8 cellular contexts compared by ENCODE assay signal in genomic region chrX:84187501-84188319, GRCh38. TPM values are rescaled to one million over a fixed set of nuclear protein-coding genes. Genes with fewer than 3 reads are reported as not detected.
DNase-seq lines count a peak whose midpoint lies in the region; ATAC-seq and TF ChIP-seq lines count a peak whose summit lies in the region.

RPS6KA6 (minus strand) TSS chrX:84188199; CDS start chrX:84187899, 300 bp downstream.

- in situ Hi-C loops in HAP-1 (cut with MboI; ENCODE audit: low sequenced_read_pairs): no loop called here
- in situ Hi-C loops in mammary epithelial cell (cut with MboI; ENCODE audit: low sequenced_read_pairs in 2 of 2): no loop called here

- no peaks in the 10 kb centered on the region for H3K9me3 ChIP-seq in HAP-1
- H3K9me3 ChIP-seq in mammary epithelial cell (replicated peaks; ENCODE audit: insufficient read depth, low read length): no peaks in the 10 kb centered on the region

- TF ChIP-seq CTCF in mammary epithelial cell (conservative IDR thresholded peaks at IDR 0.05 in 1 of 2, IDR thresholded peaks at IDR 0.05 in 1 of 2; ENCODE audit: extremely low read depth in 1 of 2, insufficient read depth in 1 of 2, low read depth in 1 of 2, low read length in 2 of 2) (no peak), kidney epithelial cell (IDR thresholded peaks at IDR 0.05; ENCODE audit: insufficient read depth, low read length, poor library complexity, severe bottlenecking) (no peak)

- H3K27me3 ChIP-seq in HAP-1 (ENCODE audit: low read depth): no peaks in the 10 kb centered on the region
- H3K27me3 ChIP-seq in mammary epithelial cell (ENCODE audit: insufficient read depth, low read length): no peaks in the 10 kb centered on the region
- H3K27me3 ChIP-seq in kidney epithelial cell (ENCODE audit: control insufficient read depth, insufficient read depth, low read length): no peaks in the 10 kb centered on the region

- H3K27me3 Mint-ChIP-seq in stimulated activated naive B cell treated with anti-CD40 and anti-IgM and Interleukin-4, amounts not matched to agents 10 μg/mL and 1 μg/mL and 100 μg/mL, for 72 hours: peaks cover 4 to 19% of the 10 kb centered on the region in 2 donors

- peaks cover 4 to 5% of the 10 kb centered on the region in 2 donors for H3K9me3 Mint-ChIP-seq in stimulated activated naive B cell treated with anti-CD40 and anti-IgM and Interleukin-4, amounts not matched to agents 10 μg/mL and 1 μg/mL and 100 μg/mL, for 72 hours

- peak within 1 kb of the TSS; percentile 73 to 78 for H3K4me3 Mint-ChIP-seq in stimulated activated naive B cell treated with anti-CD40 and anti-IgM and Interleukin-4, amounts not matched to agents 10 μg/mL and 1 μg/mL and 100 μg/mL, for 72 hours

- no peaks in the 10 kb centered on the region for H4K20me1 ChIP-seq in mammary epithelial cell (ENCODE audit: insufficient read depth, low read length)

- H3K27ac ChIP-seq in mammary epithelial cell (ENCODE audit: insufficient read depth, low read depth, low read length): no peak within 1 kb of the TSS

- H3K9ac ChIP-seq in mammary epithelial cell (ENCODE audit: insufficient read depth, low read length): peak within 1 kb of the TSS; percentile 32

- H2AFZ ChIP-seq in mammary epithelial cell (ENCODE audit: low read depth, low read length): peak within 1 kb of the TSS; percentile 95

- DNase-seq in ELF-1 (ENCODE audit: low read depth, low spot score) (peak; percentile 63), HAP-1 (ENCODE audit: low spot score in 2 of 2) (peak; percentile 51 to 65), NCI-H345 treated with DMSO at 0.1 percent for 48 hours (lab: John Stamatoyannopoulos, UW; ENCODE audit: unreplicated experiment) (peak; percentile 7), mammary epithelial cell (peak; percentile 25), kidney epithelial cell (ENCODE audit: low read depth) (no peak), middle frontal gyrus (ENCODE audit: extremely low spot score, low spot score) (no peak)
- DNase-seq in stimulated activated naive B cell treated with anti-CD40 and anti-IgM and Interleukin-4, amounts not matched to agents 10 μg/mL and 1 μg/mL and 100 μg/mL, for 72 hours: peak; percentile 4

- ATAC-seq in stimulated activated naive B cell treated with anti-CD40 and anti-IgM and Interleukin-4, amounts not matched to agents 10 μg/mL and 1 μg/mL and 100 μg/mL, for 72 hours (replicated peaks): peak; percentile 62 to 66
- ATAC-seq in GM21447 (IDR thresholded peaks at IDR 0.05; ENCODE audit: unreplicated experiment): no peak

- no peak within 1 kb of the TSS for H3K27ac Mint-ChIP-seq in stimulated activated naive B cell treated with anti-CD40 and anti-IgM and Interleukin-4, amounts not matched to agents 10 μg/mL and 1 μg/mL and 100 μg/mL, for 72 hours

- H3K79me2 ChIP-seq in mammary epithelial cell (ENCODE audit: insufficient read depth, low read length): no peaks in the 10 kb centered on the region

- intact Hi-C loops in mammary epithelial cell (cut with micrococcal nuclease): loop anchor here (10.0 kb wide), 1 partner anchor 273 kb away; no protein-coding TSS in a partner anchor

- BruUV-seq in mammary epithelial cell (replicated peaks; lab: Mats Ljungman, UMichigan): no TSS peak

- 35% methylated on average over 12 of the region's 83 CpGs for WGBS in mammary epithelial cell (ENCODE audit: low coverage, missing lambda C conversion rate)

- CTCF ChIA-PET in mammary epithelial cell (lab: Charles Lee; ENCODE audit: low non-redundant PET): no interaction called here

- dilution Hi-C loops in mammary epithelial cell (cut with HindIII; ENCODE audit: low sequenced_read_pairs): no loop called here

- peaks cover 0 to 4% of the 10 kb centered on the region in 2 donors for H3K36me3 Mint-ChIP-seq in stimulated activated naive B cell treated with anti-CD40 and anti-IgM and Interleukin-4, amounts not matched to agents 10 μg/mL and 1 μg/mL and 100 μg/mL, for 72 hours

- H3K36me3 ChIP-seq in HAP-1 (replicated peaks) (no peaks in the 10 kb centered on the region), mammary epithelial cell (ENCODE audit: insufficient read depth, low read length) (no peaks in the 10 kb centered on the region), kidney epithelial cell (ENCODE audit: control insufficient read depth, insufficient read depth, low read length) (no peaks in the 10 kb centered on the region)

- H3K4me2 ChIP-seq in mammary epithelial cell (ENCODE audit: insufficient read depth, low read depth, low read length): peak within 1 kb of the TSS; percentile 75

- H3K4me3 ChIP-seq in HAP-1 (peak within 1 kb of the TSS; percentile 76), mammary epithelial cell (replicated peaks in 1 of 3; ENCODE audit: insufficient read depth in 1 of 3, low read depth in 2 of 3, low read length in 3 of 3) (peak within 1 kb of the TSS; percentile 61 to 73 (median 64)), kidney epithelial cell (ENCODE audit: low read depth, low read length) (peak within 1 kb of the TSS; percentile 54)

- peaks cover 0 to 5% of the 10 kb centered on the region in 2 donors for H3K4me1 Mint-ChIP-seq in stimulated activated naive B cell treated with anti-CD40 and anti-IgM and Interleukin-4, amounts not matched to agents 10 μg/mL and 1 μg/mL and 100 μg/mL, for 72 hours

- H3K4me1 ChIP-seq in HAP-1 (peaks cover 22% of the 10 kb centered on the region), mammary epithelial cell (ENCODE audit: insufficient read depth, low read length) (peaks cover 5% of the 10 kb centered on the region)

RNA-seq across cellular contexts. Expression of gene RPS6KA6, which starts in this region (rescaled TPM):
- total RNA-seq in mammary epithelial cell: 1 to 10 TPM; 5.3 to 9.0 TPM
- 1.8 TPM for polyA plus RNA-seq in mammary epithelial cell
- 1.0 TPM for polyA minus RNA-seq in mammary epithelial cell
- 5.0 and 5.8 TPM in 2 replicates for total RNA-seq in kidney epithelial cell

Comparison
In these comparisons a context has a peak if more than half of its experiments do, and no peak if none do; other contexts are left out.
1. DNase-seq: peak in ELF-1 (single experiment), HAP-1 (2 of 2), NCI-H345 treated with DMSO at 0.1 percent for 48 hours (single experiment), mammary epithelial cell (single experiment) and stimulated activated naive B cell treated with anti-CD40 and anti-IgM and Interleukin-4, amounts not matched to agents 10 μg/mL and 1 μg/mL and 100 μg/mL, for 72 hours (single experiment); none in kidney epithelial cell (single experiment) and middle frontal gyrus (single experiment).
2. Peak in every context shown above with its lines, with median percentiles within 50 percentile points of each other: H3K4me3 ChIP-seq.